In the genomic region with DNA sequence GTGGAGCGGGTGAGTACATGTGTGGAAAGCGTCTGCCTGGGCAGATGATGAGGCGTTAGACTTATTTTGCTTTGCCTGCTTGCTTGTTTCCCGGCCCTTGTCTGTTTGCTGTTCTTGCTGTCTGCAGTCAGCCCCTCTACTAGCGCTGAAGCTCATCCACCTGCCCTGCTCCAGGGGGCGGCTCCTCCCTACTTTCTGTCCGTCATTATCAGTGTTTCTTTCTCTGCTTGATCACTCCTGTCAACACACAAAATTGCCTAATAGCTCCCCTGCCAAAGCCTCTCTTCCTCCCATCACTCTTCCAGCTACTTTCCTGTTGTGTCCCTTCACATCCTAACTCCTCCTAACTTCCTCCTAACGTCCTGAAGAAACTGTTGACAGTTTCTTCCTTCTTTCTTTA, we compare ENCODE assay signal across 19 cellular contexts. TPM values are rescaled to one million over a fixed set of nuclear protein-coding genes. Genes with fewer than 3 reads are reported as not detected.
A peak's percentile ranks its signal among the peaks of the same experiment; 100 is the strongest.
DNase-seq lines count a peak whose midpoint lies in the region; ATAC-seq, FAIRE-seq and TF ChIP-seq lines count a peak whose summit lies in the region.
"Had no signal": no experiment of that assay in that cellular context is flagged by ENCODE, and none has a peak within 500 bp of the region (broad histone marks: within the 10 kb centered on the region; RNA-seq: fewer than 3 reads in every experiment).

No MANE protein-coding gene starts in this region.

- no peak for FAIRE-seq in GM19239 (lab: Jason Lieb, UNC)
- FAIRE-seq: GM12878, HTR-8/SVneo had no signal

- H3K4me3 ChIP-seq in left ventricle myocardium inferior (no peak overlapping the region), PC-3 (ENCODE audit: low read length) (no peak overlapping the region)
- H3K4me3 ChIP-seq: BLaER1, GM12878, HAP-1 had no signal

- H3K27me3 ChIP-seq in left ventricle myocardium inferior (ENCODE audit: low read depth) (no peaks in the 10 kb centered on the region), PC-3 (ENCODE audit: low read length) (no peaks in the 10 kb centered on the region)
- H3K27me3 ChIP-seq: BLaER1 had no signal

- no peaks in the 10 kb centered on the region for H3K4me1 Mint-ChIP-seq in WTC11
- H3K4me1 Mint-ChIP-seq: CD14-positive monocyte; CD4-positive, alpha-beta memory T cell had no signal

- H3K9ac ChIP-seq in PC-3 (ENCODE audit: low read length), result no peak overlapping the region
- H3K9ac ChIP-seq: BLaER1 had no signal

- intact Hi-C loops in Right ventricle myocardium superior (cut with DNase I), result loop anchor here (10.0 kb wide), 1 partner anchor 69 kb away; no protein-coding TSS in a partner anchor
- intact Hi-C loops in cardiac septum (cut with DNase I), result no loop called here
- intact Hi-C loops in left ventricle myocardium inferior (cut with micrococcal nuclease), result no loop called here
- intact Hi-C loops in PC-3 (cut with micrococcal nuclease), result no loop called here

- H3K36me3 Mint-ChIP-seq in WTC11, result peaks cover 60% of the 10 kb centered on the region

- TF ChIP-seq CTCF in WTC11 (IDR thresholded peaks at IDR 0.05) (no peak), left ventricle myocardium inferior (IDR thresholded peaks at IDR 0.05; ENCODE audit: borderline replicate concordance) (peak; percentile 7), PC-3 (conservative IDR thresholded peaks at IDR 0.05; ENCODE audit: low read depth, low read length) (no peak)

- peak; percentile 86 for ATAC-seq in Right ventricle myocardium superior (ENCODE audit: poor library complexity)
- ATAC-seq in WTC11, result peak; percentile 34; the same call in 1 of the 2 replicates
- no peak for ATAC-seq in HG03378 (IDR thresholded peaks at IDR 0.05; ENCODE audit: unreplicated experiment)
- no peak for ATAC-seq in PC-3
- ATAC-seq: GM12878 had no signal

- BruUV-seq in PC-3 (replicated peaks; lab: Mats Ljungman, UMichigan), result no TSS peak

- H3K36me3 ChIP-seq in left ventricle myocardium inferior (peaks cover 79% of the 10 kb centered on the region), PC-3 (ENCODE audit: low read depth, low read length) (peaks cover 9% of the 10 kb centered on the region)

- H2AFZ ChIP-seq in PC-3 (ENCODE audit: low read length), result no peak overlapping the region

- POLR2A ChIA-PET in WTC11 (lab: Charles Lee), result no interaction called here
- POLR2A ChIA-PET in PC-3 (lab: Charles Lee; ENCODE audit: unreplicated experiment), result no interaction called here

- H3F3A ChIP-seq in PC-3 (ENCODE audit: low read length, unreplicated experiment), result no peaks in the 10 kb centered on the region

- DNase-seq in Right ventricle myocardium superior (no peak), cardiac septum (ENCODE audit: low spot score) (no peak), WTC11 (ENCODE audit: low spot score) (no peak), left ventricle myocardium inferior (no peak), GM19239 (ENCODE audit: insufficient read length, low spot score) (no peak), PC-3 (no peak)
- DNase-seq: 8988T; CD4-positive, alpha-beta memory T cell; DMS153; DND-41; EL; IMR-90 had no signal

- H4K20me1 ChIP-seq in PC-3 (ENCODE audit: low read length), result no peaks in the 10 kb centered on the region
- H4K20me1 ChIP-seq: BLaER1 had no signal

- H3K9me3 ChIP-seq in left ventricle myocardium inferior (replicated peaks), result no peaks in the 10 kb centered on the region
- no peaks in the 10 kb centered on the region for H3K9me3 ChIP-seq in PC-3 (ENCODE audit: low read length)
- H3K9me3 ChIP-seq: HAP-1 had no signal

- H3K27ac ChIP-seq in left ventricle myocardium inferior (replicated peaks) (no peak overlapping the region), PC-3 (ENCODE audit: low read length) (no peak overlapping the region)
- H3K27ac ChIP-seq: BLaER1 had no signal

- no peaks in the 10 kb centered on the region for H3K9me2 ChIP-seq in PC-3 (replicated peaks; ENCODE audit: low read length)

- no peak overlapping the region for H3K4me2 ChIP-seq in PC-3 (ENCODE audit: low read length)
- H3K4me2 ChIP-seq: BLaER1 had no signal

- H3K4me1 ChIP-seq in left ventricle myocardium inferior (no peaks in the 10 kb centered on the region), PC-3 (ENCODE audit: insufficient read depth, low read length) (no peaks in the 10 kb centered on the region)
- H3K4me1 ChIP-seq: BLaER1, HAP-1 had no signal

- H3K27me3 Mint-ChIP-seq in WTC11 (ENCODE audit: low read depth), result no peaks in the 10 kb centered on the region
- H3K27me3 Mint-ChIP-seq: CD4-positive, alpha-beta memory T cell had no signal

- no peaks in the 10 kb centered on the region for H3K79me2 ChIP-seq in PC-3 (ENCODE audit: low read length)

- no peak overlapping the region for H3K27ac Mint-ChIP-seq in WTC11
- H3K27ac Mint-ChIP-seq: CD14-positive monocyte had no signal

- CTCF ChIA-PET in WTC11 (lab: Charles Lee) (interaction anchor here (1.0 kb wide), 1 partner anchor 9 kb away, joined by 3 read pairs; no protein-coding TSS in a partner anchor), PC-3 (lab: Charles Lee) (no interaction called here)

- no peak overlapping the region for H3K4me3 Mint-ChIP-seq in WTC11
- H3K4me3 Mint-ChIP-seq: CD14-positive monocyte; CD4-positive, alpha-beta memory T cell had no signal

- H3K9me3 Mint-ChIP-seq in WTC11, result peaks cover 4% of the 10 kb centered on the region; the same call in 1 of the 2 replicates

TF ChIP-seq in WTC11, 78 proteins besides CTCF, POLR2A, EP300 and RAD21:
- no peak for TF ChIP-seq NR2C2 (CRISPR knock-in tag; IDR thresholded peaks at IDR 0.05)
- TF ChIP-seq SMAD4 (CRISPR knock-in tag; IDR thresholded peaks at IDR 0.05), result no peak
- TF ChIP-seq, protein P1, sequence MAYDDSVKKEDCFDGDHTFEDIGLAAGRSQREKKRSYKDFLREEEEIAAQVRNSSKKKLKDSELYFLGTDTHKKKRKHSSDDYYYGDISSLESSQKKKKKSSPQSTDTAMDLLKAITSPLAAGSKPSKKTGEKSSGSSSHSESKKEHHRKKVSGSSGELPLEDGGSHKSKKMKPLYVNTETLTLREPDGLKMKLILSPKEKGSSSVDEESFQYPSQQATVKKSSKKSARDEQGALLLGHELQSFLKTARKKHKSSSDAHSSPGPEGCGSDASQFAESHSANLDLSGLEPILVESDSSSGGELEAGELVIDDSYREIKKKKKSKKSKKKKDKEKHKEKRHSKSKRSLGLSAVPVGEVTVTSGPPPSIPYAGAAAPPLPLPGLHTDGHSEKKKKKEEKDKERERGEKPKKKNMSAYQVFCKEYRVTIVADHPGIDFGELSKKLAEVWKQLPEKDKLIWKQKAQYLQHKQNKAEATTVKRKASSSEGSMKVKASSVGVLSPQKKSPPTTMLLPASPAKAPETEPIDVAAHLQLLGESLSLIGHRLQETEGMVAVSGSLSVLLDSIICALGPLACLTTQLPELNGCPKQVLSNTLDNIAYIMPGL (CRISPR knock-in tag; IDR thresholded peaks at IDR 0.05), result no peak
- TF ChIP-seq, protein P2, sequence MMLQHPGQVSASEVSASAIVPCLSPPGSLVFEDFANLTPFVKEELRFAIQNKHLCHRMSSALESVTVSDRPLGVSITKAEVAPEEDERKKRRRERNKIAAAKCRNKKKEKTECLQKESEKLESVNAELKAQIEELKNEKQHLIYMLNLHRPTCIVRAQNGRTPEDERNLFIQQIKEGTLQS (CRISPR knock-in tag; conservative IDR thresholded peaks at IDR 0.05), result no peak
- TF ChIP-seq, protein P3, sequence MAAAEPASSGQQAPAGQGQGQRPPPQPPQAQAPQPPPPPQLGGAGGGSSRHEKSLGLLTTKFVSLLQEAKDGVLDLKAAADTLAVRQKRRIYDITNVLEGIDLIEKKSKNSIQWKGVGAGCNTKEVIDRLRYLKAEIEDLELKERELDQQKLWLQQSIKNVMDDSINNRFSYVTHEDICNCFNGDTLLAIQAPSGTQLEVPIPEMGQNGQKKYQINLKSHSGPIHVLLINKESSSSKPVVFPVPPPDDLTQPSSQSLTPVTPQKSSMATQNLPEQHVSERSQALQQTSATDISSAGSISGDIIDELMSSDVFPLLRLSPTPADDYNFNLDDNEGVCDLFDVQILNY (CRISPR knock-in tag; IDR thresholded peaks at IDR 0.05), result no peak
- TF ChIP-seq SOX15 (CRISPR knock-in tag; IDR thresholded peaks at IDR 0.05), result no peak
- TF ChIP-seq ZNF671 (CRISPR knock-in tag; IDR thresholded peaks at IDR 0.05), result no peak
- TF ChIP-seq, protein P4, sequence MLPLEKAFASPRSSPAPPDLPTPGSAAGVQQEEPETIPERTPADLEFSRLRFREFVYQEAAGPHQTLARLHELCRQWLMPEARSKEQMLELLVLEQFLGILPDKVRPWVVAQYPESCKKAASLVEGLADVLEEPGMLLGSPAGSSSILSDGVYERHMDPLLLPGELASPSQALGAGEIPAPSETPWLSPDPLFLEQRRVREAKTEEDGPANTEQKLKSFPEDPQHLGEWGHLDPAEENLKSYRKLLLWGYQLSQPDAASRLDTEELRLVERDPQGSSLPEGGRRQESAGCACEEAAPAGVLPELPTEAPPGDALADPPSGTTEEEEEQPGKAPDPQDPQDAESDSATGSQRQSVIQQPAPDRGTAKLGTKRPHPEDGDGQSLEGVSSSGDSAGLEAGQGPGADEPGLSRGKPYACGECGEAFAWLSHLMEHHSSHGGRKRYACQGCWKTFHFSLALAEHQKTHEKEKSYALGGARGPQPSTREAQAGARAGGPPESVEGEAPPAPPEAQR (CRISPR knock-in tag; IDR thresholded peaks at IDR 0.05), result no peak
- TF ChIP-seq, protein P5, sequence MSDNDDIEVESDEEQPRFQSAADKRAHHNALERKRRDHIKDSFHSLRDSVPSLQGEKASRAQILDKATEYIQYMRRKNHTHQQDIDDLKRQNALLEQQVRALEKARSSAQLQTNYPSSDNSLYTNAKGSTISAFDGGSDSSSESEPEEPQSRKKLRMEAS (CRISPR knock-in tag; IDR thresholded peaks at IDR 0.05), result no peak
- no peak for TF ChIP-seq MXD4 (CRISPR knock-in tag; IDR thresholded peaks at IDR 0.05; ENCODE audit: borderline replicate concordance)

RNA-seq across cellular contexts. Expression of gene GALNT8, which starts 34.9 kb away (rescaled TPM):
- total RNA-seq in Right ventricle myocardium superior, result 2.9 TPM
- 2.4 TPM for total RNA-seq in cardiac septum
- 6.0 to 8.8 TPM (median 7.2 TPM) in 3 replicates for total RNA-seq in WTC11 (2021)
- total RNA-seq in left ventricle myocardium inferior, result 1.5 TPM
- total RNA-seq in PC-3 (2014; rRNA removed), result not detected in 2 replicates
- total RNA-seq: A673, IMR-90 had no signal

RNA-seq across cellular contexts. Expression of gene NDUFA9, which starts 36.4 kb away (rescaled TPM):
- total RNA-seq in Right ventricle myocardium superior (371 TPM), cardiac septum (268 TPM), WTC11 (2021) (65.8 to 97.8 TPM (median 71.4 TPM) in 3 replicates), left ventricle myocardium inferior (338 TPM), PC-3 (2014; rRNA removed) (41.9 and 71.5 TPM in 2 replicates)

RNA-seq across cellular contexts. Expression of gene AKAP3, which starts 36.5 kb away (rescaled TPM):
- total RNA-seq in Right ventricle myocardium superior, result 3.0 TPM
- 2.6 TPM for total RNA-seq in cardiac septum
- 1.8 to 2.6 TPM (median 1.9 TPM) in 3 replicates for total RNA-seq in WTC11 (2021)
- 2.7 TPM for total RNA-seq in left ventricle myocardium inferior
- 1.1 and 1.9 TPM in 2 replicates for total RNA-seq in PC-3 (2014; rRNA removed)

Comparison
In these comparisons a context has a peak if more than half of its experiments do, and no peak if none do; other contexts are left out.
1. ATAC-seq: peak in Right ventricle myocardium superior (single experiment) and WTC11 (single experiment); none in HG03378 (single experiment) and PC-3 (single experiment).